ENCODE assay signal across 24 cellular contexts in the genomic region with DNA sequence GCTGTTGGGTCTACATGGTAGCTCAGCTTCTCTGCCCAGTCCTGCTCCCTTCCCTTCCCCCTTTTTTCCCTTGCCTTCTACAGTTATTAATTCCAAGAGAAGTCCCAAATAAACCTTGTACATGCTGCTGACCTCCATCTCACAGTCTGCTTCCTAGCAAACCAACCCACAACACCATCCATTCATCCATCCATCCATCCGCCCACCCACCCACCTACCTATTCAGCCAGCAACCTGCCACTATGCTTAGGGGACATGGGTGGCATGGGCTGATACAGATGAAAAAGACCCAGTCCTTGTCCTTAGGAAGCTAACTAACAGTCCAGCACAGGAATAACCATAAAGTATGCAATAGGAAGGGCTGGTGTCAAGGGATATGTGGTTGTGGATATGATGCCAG. TPM values are rescaled to one million over a fixed set of nuclear protein-coding genes. Genes with fewer than 3 reads are reported as not detected.
"Had no signal": no experiment of that assay in that cellular context is flagged by ENCODE, and none has a peak within 500 bp of the region (broad histone marks: within the 10 kb centered on the region; RNA-seq: fewer than 3 reads in every experiment).

No MANE protein-coding gene starts in this region.

- DNase-seq: hypothalamus; immature natural killer cell; kidney; left colon; left lung; lower lobe of right lung; mammary epithelial cell; mesenchymal stem cell; naive thymus-derived CD8-positive, alpha-beta T cell; nucleus accumbens; pancreas; posterior cingulate gyrus; psoas muscle; right lobe of liver; stimulated activated CD4-positive, alpha-beta T cell treated with anti-CD3 and anti-CD28 coated beads, Interleukin-1b, Interleukin-23, amount 100 ng/mL, for 48 hours; stimulated activated CD4-positive, alpha-beta T cell treated with anti-CD3 and anti-CD28 coated beads, Interleukin-2, amount 100 ng/mL, for 48 hours; stimulated activated CD4-positive, alpha-beta T cell treated with anti-CD3 and anti-CD28 coated beads, Interleukin-4, amount 100 ng/mL, for 4 hours; stimulated activated CD8-positive, alpha-beta memory T cell treated with anti-CD3 and anti-CD28 coated beads, Interleukin-4, amount 100 ng/mL, for 48 hours; stimulated activated naive CD8-positive, alpha-beta T cell treated with anti-CD3 and anti-CD28 coated beads, Interleukin-15, Interleukin-2, amounts not matched to agents 100 U/mL and 50 U/mL, for 24 hours; stomach; transverse colon; upper lobe of left lung had no signal

- H3K4me3 ChIP-seq: left lung, lower lobe of right lung, pancreas, psoas muscle, right lobe of liver, smooth muscle cell, stomach, transverse colon, upper lobe of left lung had no signal

- H3K27me3 ChIP-seq: pancreas, right lobe of liver had no signal

- H3K36me3 ChIP-seq: left lung, lower lobe of right lung, pancreas, right lobe of liver, stomach, transverse colon, upper lobe of left lung had no signal

- H3K27ac ChIP-seq: left lung, lower lobe of right lung, pancreas, psoas muscle, right lobe of liver, transverse colon, upper lobe of left lung had no signal

- H3K4me1 ChIP-seq: lower lobe of right lung, pancreas, psoas muscle had no signal

- H3K9me3 ChIP-seq: left lung, lower lobe of right lung, pancreas, psoas muscle, right lobe of liver, stomach, transverse colon, upper lobe of left lung had no signal

- H3K4me2 ChIP-seq: smooth muscle cell had no signal

RNA-seq across cellular contexts. Expression of a gene that starts 5.7 kb away (rescaled TPM):
- total RNA-seq: naive thymus-derived CD8-positive, alpha-beta T cell; neural crest cell; smooth muscle cell had no signal
- polyA plus RNA-seq: immature natural killer cell; naive thymus-derived CD8-positive, alpha-beta T cell; smooth muscle cell had no signal
